11 cellular contexts compared by ENCODE assay signal in the genomic region with DNA sequence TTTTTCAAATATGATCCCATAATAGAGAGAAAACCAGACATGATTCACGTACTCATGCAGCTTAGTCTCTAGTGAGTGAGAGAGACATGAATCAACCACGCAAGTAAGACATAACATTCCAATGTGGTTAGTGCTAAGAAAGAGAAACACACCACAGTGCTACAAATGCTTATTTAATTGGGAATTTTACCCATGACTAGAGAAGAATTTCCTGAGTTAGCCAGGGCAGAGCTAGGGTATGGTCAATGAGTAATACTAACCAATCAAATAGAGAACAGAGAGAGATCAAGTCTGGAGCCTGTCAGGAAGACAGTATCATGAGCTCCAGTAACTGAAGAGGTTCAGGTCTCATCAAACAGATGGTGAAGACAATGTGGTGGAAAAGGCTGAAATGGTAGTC.
DNase-seq lines count a peak whose midpoint lies in the region; ATAC-seq, FAIRE-seq and TF ChIP-seq lines count a peak whose summit lies in the region.
"Had no signal": no experiment of that assay in that cellular context is flagged by ENCODE, and none has a peak within 500 bp of the region (broad histone marks: within the 10 kb centered on the region; RNA-seq: fewer than 3 reads in every experiment).

No MANE protein-coding gene starts in this region.

- no peaks in the 10 kb centered on the region for H3K27me3 ChIP-seq in PC-3 (ENCODE audit: low read length)
- no peaks in the 10 kb centered on the region for H3K27me3 ChIP-seq in H1 (replicated peaks in 1 of 4; ENCODE audit: control insufficient read depth in 3 of 4, extremely low read depth in 1 of 4, insufficient read depth in 3 of 4, low read length in 3 of 4)
- H3K27me3 ChIP-seq: testis had no signal

- H2AK5ac ChIP-seq in H1 (ENCODE audit: low read depth, low read length) = no peak overlapping the region

- H2BK120ac ChIP-seq in H1 (replicated peaks; ENCODE audit: low read depth, low read length) = no peak overlapping the region

- no peaks in the 10 kb centered on the region for H3K27me3 Mint-ChIP-seq in stimulated activated memory B cell treated with anti-CD40 and anti-IgM and Interleukin-4, amounts not matched to agents 10 μg/mL and 1 μg/mL and 100 μg/mL, for 72 hours

- H4K5ac ChIP-seq in H1 (ENCODE audit: insufficient read length, low read depth, low read length) = no peak overlapping the region

- POLR2A ChIA-PET in PC-3 (lab: Charles Lee; ENCODE audit: unreplicated experiment) (interaction anchor here (0.6 kb wide), 1 partner anchor 91 kb away, joined by 3 read pairs; no protein-coding TSS in a partner anchor), H1 (lab: Charles Lee; ENCODE audit: partially characterized antibody) (no interaction called here)

- no peak overlapping the region for H3K18ac ChIP-seq in H1 (ENCODE audit: extremely low read depth, low read length)

- DNase-seq in COLO829 (ENCODE audit: low spot score) (peak; percentile 57), PC-3 (peak; percentile 91), H1 (ENCODE audit: low read depth in 1 of 2, low spot score in 2 of 2) (no peak), non-pigmented ciliary epithelial cell (ENCODE audit: low read depth) (peak; percentile 98)
- DNase-seq in activated CD8-positive, alpha-beta memory T cell treated with anti-CD3 and anti-CD28 coated beads for 24 hours = no peak
- DNase-seq: effector memory CD4-positive, alpha-beta T cell; stimulated activated CD4-positive, alpha-beta T cell treated with anti-CD3 and anti-CD28 coated beads, Interleukin-15, amount 100 ng/mL, for 24 hours; testis had no signal

- no peaks in the 10 kb centered on the region for H3K9me3 ChIP-seq in PC-3 (ENCODE audit: low read length)
- H3K9me3 ChIP-seq in H1 (ENCODE audit: insufficient read depth in 2 of 2, low read depth in 1 of 2, low read length in 1 of 2) = no peaks in the 10 kb centered on the region
- H3K9me3 ChIP-seq: testis had no signal

- H3K79me2 ChIP-seq in PC-3 (ENCODE audit: low read length) (no peaks in the 10 kb centered on the region), H1 (ENCODE audit: control insufficient read depth in 1 of 2, insufficient read depth in 2 of 2, low read length in 2 of 2) (no peaks in the 10 kb centered on the region)

- no peaks in the 10 kb centered on the region for H3K9me2 ChIP-seq in PC-3 (replicated peaks; ENCODE audit: low read length)

- no peak overlapping the region for H4K91ac ChIP-seq in H1 (replicated peaks; ENCODE audit: insufficient read length, low read length)

- ATAC-seq in PC-3 (peak; percentile 92), HG03025 (IDR thresholded peaks at IDR 0.05; ENCODE audit: low FRiP score, unreplicated experiment) (no peak), GM18907 (IDR thresholded peaks at IDR 0.05; ENCODE audit: unreplicated experiment) (no peak)
- ATAC-seq in stimulated activated memory B cell treated with anti-CD40 and anti-IgM and Interleukin-4, amounts not matched to agents 10 μg/mL and 1 μg/mL and 100 μg/mL, for 72 hours = no peak

- TF ChIP-seq POLR2A in H1 (IDR thresholded peaks at IDR 0.05; ENCODE audit: control extremely low read depth in 1 of 2, low read depth in 2 of 2, low read length in 2 of 2) = no peak

- intact Hi-C loops in PC-3 (cut with micrococcal nuclease) = loop anchor here (1.0 to 10.0 kb wide), 7 partner anchors 18 to 309 kb away; no protein-coding TSS in a partner anchor

- H3K23ac ChIP-seq in H1 (ENCODE audit: insufficient read length) = no peak overlapping the region

- no peaks in the 10 kb centered on the region for H3K23me2 ChIP-seq in H1 (ENCODE audit: low read depth, low read length)

- H3K9ac ChIP-seq in PC-3 (ENCODE audit: low read length) (peak overlapping the region; percentile 9; the same call in 1 of the 2 replicates), H1 (replicated peaks in 1 of 4; ENCODE audit: extremely low read depth in 1 of 4, low read depth in 3 of 4, low read length in 3 of 4) (no peak overlapping the region)

- no peaks in the 10 kb centered on the region for H3K36me3 Mint-ChIP-seq in stimulated activated memory B cell treated with anti-CD40 and anti-IgM and Interleukin-4, amounts not matched to agents 10 μg/mL and 1 μg/mL and 100 μg/mL, for 72 hours

- no peak overlapping the region for H3K14ac ChIP-seq in H1 (ENCODE audit: insufficient read length)

- no peak overlapping the region for H3K56ac ChIP-seq in H1 (replicated peaks; ENCODE audit: insufficient read length, low read depth, low read length)

- CTCF ChIA-PET in PC-3 (lab: Charles Lee) (interaction anchor here (0.6 to 2.7 kb wide), 4 partner anchors 61 to 569 kb away, joined by 3 to 22 read pairs (median 4); no protein-coding TSS in a partner anchor), H1 (lab: Charles Lee; ENCODE audit: partially characterized antibody) (interaction anchor here (0.8 to 2.5 kb wide), 8 partner anchors 18 to 493 kb away, joined by 3 to 14 read pairs (median 3); no protein-coding TSS in a partner anchor)

- H3K4ac ChIP-seq in H1 (replicated peaks; ENCODE audit: insufficient read length, low read depth, low read length) = no peak overlapping the region

- H3K4me3 ChIP-seq in PC-3 (ENCODE audit: low read length) (no peak overlapping the region), H1 (ENCODE audit: extremely low read depth in 1 of 4, insufficient read depth in 2 of 4, low read depth in 3 of 4, low read length in 4 of 4) (no peak overlapping the region)
- H3K4me3 ChIP-seq: testis had no signal

- no peak overlapping the region for H3K27ac Mint-ChIP-seq in stimulated activated memory B cell treated with anti-CD40 and anti-IgM and Interleukin-4, amounts not matched to agents 10 μg/mL and 1 μg/mL and 100 μg/mL, for 72 hours

- WGBS in H1 (ENCODE audit: extremely low coverage in 1 of 2, insufficient coverage in 1 of 2, insufficient read length in 1 of 2, insufficient replicate concordance in 2 of 2, low coverage in 1 of 2, low lambda C conversion rate in 2 of 2, missing lambda C conversion rate in 1 of 2), 2 experiments = 88% methylated on average over 2 of the region's 2 CpGs; no CpG with 5 or more reads in 1 of the 2 experiments

- no peak for TF ChIP-seq EP300 in H1 (IDR thresholded peaks at IDR 0.05; ENCODE audit: borderline replicate concordance in 1 of 2, low read depth in 2 of 2, low read length in 2 of 2)

- no TSS peak for BruUV-seq in PC-3 (replicated peaks; lab: Mats Ljungman, UMichigan)

- no peak for FAIRE-seq in H1 (lab: Jason Lieb, UNC)

- TF ChIP-seq CTCF in PC-3 (conservative IDR thresholded peaks at IDR 0.05; ENCODE audit: low read depth, low read length) (no peak), H1 (IDR thresholded peaks at IDR 0.05; ENCODE audit: control extremely low read depth in 1 of 3, insufficient read depth in 1 of 3, low read depth in 1 of 3, low read length in 3 of 3) (no peak)

- H2BK20ac ChIP-seq in H1 (ENCODE audit: low read length) = no peak overlapping the region

- peak overlapping the region; percentile 51 for H2AFZ ChIP-seq in PC-3 (ENCODE audit: low read length)
- 0 out of 2 replicates have a peak overlapping the region, but pooled peaks have one; percentile 22 for H2AFZ ChIP-seq in H1 (ENCODE audit: low read length)

- H3K4me2 ChIP-seq in PC-3 (ENCODE audit: low read length) (peak overlapping the region; percentile 53), H1 (ENCODE audit: insufficient read depth in 1 of 2, low read depth in 2 of 2, low read length in 2 of 2) (no peak overlapping the region)

- H3K79me1 ChIP-seq in H1 (ENCODE audit: low read depth, low read length) = no peaks in the 10 kb centered on the region

- H3K36me3 ChIP-seq in PC-3 (ENCODE audit: low read depth, low read length) (no peaks in the 10 kb centered on the region), H1 (ENCODE audit: control insufficient read depth in 2 of 4, insufficient read depth in 4 of 4, low read length in 3 of 4) (no peaks in the 10 kb centered on the region)

- H3K27ac ChIP-seq in PC-3 (ENCODE audit: low read length) (peak overlapping the region; percentile 69), H1 (ENCODE audit: low read depth, low read length) (no peak overlapping the region)
- H3K27ac ChIP-seq: testis had no signal

- H4K20me1 ChIP-seq in PC-3 (ENCODE audit: low read length) = no peaks in the 10 kb centered on the region
- H4K20me1 ChIP-seq in H1 (replicated peaks in 1 of 2; ENCODE audit: control insufficient read depth in 1 of 2, insufficient read depth in 2 of 2, low read length in 2 of 2) = no peaks in the 10 kb centered on the region

- H2BK12ac ChIP-seq in H1 (ENCODE audit: low read depth, low read length) = no peak overlapping the region

- H3K9me3 Mint-ChIP-seq in stimulated activated memory B cell treated with anti-CD40 and anti-IgM and Interleukin-4, amounts not matched to agents 10 μg/mL and 1 μg/mL and 100 μg/mL, for 72 hours = no peaks in the 10 kb centered on the region

- H2BK15ac ChIP-seq in H1 (ENCODE audit: low read length) = no peak overlapping the region

- no peak overlapping the region for H3K4me3 Mint-ChIP-seq in stimulated activated memory B cell treated with anti-CD40 and anti-IgM and Interleukin-4, amounts not matched to agents 10 μg/mL and 1 μg/mL and 100 μg/mL, for 72 hours

- TF ChIP-seq RAD21 in H1 (IDR thresholded peaks at IDR 0.05 in 1 of 2, conservative IDR thresholded peaks at IDR 0.05 in 1 of 2; ENCODE audit: low read depth in 2 of 2, low read length in 2 of 2) = no peak

- no peaks in the 10 kb centered on the region for H3F3A ChIP-seq in PC-3 (ENCODE audit: low read length, unreplicated experiment)

- H4K8ac ChIP-seq in H1 (ENCODE audit: extremely low read depth, insufficient read depth, low read length) = no peak overlapping the region

- no peak overlapping the region for H2BK5ac ChIP-seq in H1 (ENCODE audit: low read depth, low read length)

- peaks cover 18% of the 10 kb centered on the region for H3K4me1 ChIP-seq in PC-3 (ENCODE audit: insufficient read depth, low read length)
- H3K4me1 ChIP-seq in H1 (replicated peaks in 1 of 4; ENCODE audit: control insufficient read depth in 3 of 4, insufficient read depth in 4 of 4, low read length in 3 of 4) = no peaks in the 10 kb centered on the region
- H3K4me1 ChIP-seq: testis had no signal

- no peaks in the 10 kb centered on the region for H3K4me1 Mint-ChIP-seq in stimulated activated memory B cell treated with anti-CD40 and anti-IgM and Interleukin-4, amounts not matched to agents 10 μg/mL and 1 μg/mL and 100 μg/mL, for 72 hours

TF ChIP-seq in H1, 55 proteins besides CTCF, POLR2A, EP300 and RAD21:
- TF ChIP-seq RNF2 (IDR thresholded peaks at IDR 0.05; ENCODE audit: borderline replicate concordance, low read depth, low read length, missing control alignments, poor library complexity, severe bottlenecking) (no peak), POU5F1 (IDR thresholded peaks at IDR 0.05; ENCODE audit: low read depth, low read length) (no peak)

Comparison
In these comparisons a context has a peak if more than half of its experiments do, and no peak if none do; other contexts are left out.
1. DNase-seq: peak in COLO829 (single experiment), PC-3 (single experiment) and non-pigmented ciliary epithelial cell (single experiment); none in H1 (0 of 2) and activated CD8-positive, alpha-beta memory T cell treated with anti-CD3 and anti-CD28 coated beads for 24 hours (single experiment).